Comparison of ENCODE assay signal across 14 cellular contexts in genomic region chr13:21837288-21837687, GRCh38.
"Had no signal": no experiment of that assay in that cellular context is flagged by ENCODE, and none has a peak within 500 bp of the region (broad histone marks: within the 10 kb centered on the region; RNA-seq: fewer than 3 reads in every experiment).

No MANE protein-coding gene starts in this region.

- DNase-seq: activated CD4-positive, alpha-beta memory T cell treated with anti-CD3 and anti-CD28 coated beads, Interleukin-2, amount 10 ng/mL, durations not matched to agents 7 days and 5 days; activated CD4-positive, alpha-beta T cell treated with anti-CD3 and anti-CD28 coated beads for 48 hours; activated effector memory CD4-positive, alpha-beta T cell treated with anti-CD3 and anti-CD28 coated beads, Interleukin-2, amount 50 U/mL, for 16 hours; activated naive CD4-positive, alpha-beta T cell treated with anti-CD3 and anti-CD28 coated beads, Interleukin-2, amount 10 ng/mL, durations not matched to agents 7 days and 5 days; activated naive CD8-positive, alpha-beta T cell treated with anti-CD3 and anti-CD28 coated beads, Interleukin-2, amount 50 U/mL, for 24 hours; activated T-cell treated with anti-CD3 and anti-CD28 coated beads, Interleukin-2, amount 50 U/mL, for 72 hours; effector CD4-positive, alpha-beta T cell; foreskin keratinocyte; naive B cell; stimulated activated CD4-positive, alpha-beta T cell treated with anti-CD3 and anti-CD28 coated beads, Interleukin-12 subunit alpha, Interleukin-12 subunit beta, amount 100 ng/mL, for 4 hours; stimulated activated naive CD8-positive, alpha-beta T cell treated with anti-CD3 and anti-CD28 coated beads, Interleukin-15, amount 100 ng/mL, for 72 hours; tibial artery had no signal

- H3K4me3 Mint-ChIP-seq: activated CD4-positive, alpha-beta memory T cell treated with anti-CD3 and anti-CD28 coated beads, Interleukin-2, amount 10 ng/mL, durations not matched to agents 7 days and 5 days; activated naive CD4-positive, alpha-beta T cell treated with anti-CD3 and anti-CD28 coated beads, Interleukin-2, amount 10 ng/mL, durations not matched to agents 7 days and 5 days; activated naive CD8-positive, alpha-beta T cell treated with anti-CD3 and anti-CD28 coated beads, Interleukin-2, amount 50 U/mL, for 24 hours; activated T-cell treated with anti-CD3 and anti-CD28 coated beads, Interleukin-2, amount 50 U/mL, for 72 hours; dendritic cell treated with granulocyte-macrophage colony-stimulating factor and Interleukin-4, amounts not matched to agents 40 ng/mL and 50 ng/mL, for 4 days; stimulated activated naive CD8-positive, alpha-beta T cell treated with anti-CD3 and anti-CD28 coated beads, Interleukin-15, amount 100 ng/mL, for 72 hours had no signal

- ATAC-seq: activated naive CD8-positive, alpha-beta T cell treated with anti-CD3 and anti-CD28 coated beads, Interleukin-2, amount 50 U/mL, for 24 hours; activated T-cell treated with anti-CD3 and anti-CD28 coated beads, Interleukin-2, amount 50 U/mL, for 72 hours; foreskin keratinocyte; stimulated activated naive CD8-positive, alpha-beta T cell treated with anti-CD3 and anti-CD28 coated beads, Interleukin-15, amount 100 ng/mL, for 72 hours had no signal

- H3K9me3 Mint-ChIP-seq: activated CD4-positive, alpha-beta memory T cell treated with anti-CD3 and anti-CD28 coated beads, Interleukin-2, amount 10 ng/mL, durations not matched to agents 7 days and 5 days; activated naive CD4-positive, alpha-beta T cell treated with anti-CD3 and anti-CD28 coated beads, Interleukin-2, amount 10 ng/mL, durations not matched to agents 7 days and 5 days had no signal

- H3K27ac ChIP-seq: foreskin keratinocyte, prostate gland, tibial artery had no signal

- H3K27me3 Mint-ChIP-seq: activated CD4-positive, alpha-beta memory T cell treated with anti-CD3 and anti-CD28 coated beads, Interleukin-2, amount 10 ng/mL, durations not matched to agents 7 days and 5 days; activated naive CD4-positive, alpha-beta T cell treated with anti-CD3 and anti-CD28 coated beads, Interleukin-2, amount 10 ng/mL, durations not matched to agents 7 days and 5 days; activated naive CD8-positive, alpha-beta T cell treated with anti-CD3 and anti-CD28 coated beads, Interleukin-2, amount 50 U/mL, for 24 hours had no signal

- H3K36me3 Mint-ChIP-seq: activated naive CD4-positive, alpha-beta T cell treated with anti-CD3 and anti-CD28 coated beads, Interleukin-2, amount 10 ng/mL, durations not matched to agents 7 days and 5 days; naive B cell had no signal

- H3K9me3 ChIP-seq: prostate gland, tibial artery had no signal

- H3K4me1 ChIP-seq: foreskin keratinocyte, prostate gland, tibial artery had no signal

- H3K4me1 Mint-ChIP-seq: activated CD4-positive, alpha-beta memory T cell treated with anti-CD3 and anti-CD28 coated beads, Interleukin-2, amount 10 ng/mL, durations not matched to agents 7 days and 5 days; activated naive CD8-positive, alpha-beta T cell treated with anti-CD3 and anti-CD28 coated beads, Interleukin-2, amount 50 U/mL, for 24 hours; naive B cell; stimulated activated naive CD8-positive, alpha-beta T cell treated with anti-CD3 and anti-CD28 coated beads, Interleukin-15, amount 100 ng/mL, for 72 hours had no signal

- H3K27me3 ChIP-seq: foreskin keratinocyte, tibial artery had no signal

- H3K27ac Mint-ChIP-seq: activated CD4-positive, alpha-beta memory T cell treated with anti-CD3 and anti-CD28 coated beads, Interleukin-2, amount 10 ng/mL, durations not matched to agents 7 days and 5 days; activated naive CD4-positive, alpha-beta T cell treated with anti-CD3 and anti-CD28 coated beads, Interleukin-2, amount 10 ng/mL, durations not matched to agents 7 days and 5 days; activated naive CD8-positive, alpha-beta T cell treated with anti-CD3 and anti-CD28 coated beads, Interleukin-2, amount 50 U/mL, for 24 hours; activated T-cell treated with anti-CD3 and anti-CD28 coated beads, Interleukin-2, amount 50 U/mL, for 72 hours; dendritic cell treated with granulocyte-macrophage colony-stimulating factor and Interleukin-4, amounts not matched to agents 40 ng/mL and 50 ng/mL, for 4 days; stimulated activated naive CD8-positive, alpha-beta T cell treated with anti-CD3 and anti-CD28 coated beads, Interleukin-15, amount 100 ng/mL, for 72 hours had no signal
